ENCODE assay signal across 11 cellular contexts in the genomic region with DNA sequence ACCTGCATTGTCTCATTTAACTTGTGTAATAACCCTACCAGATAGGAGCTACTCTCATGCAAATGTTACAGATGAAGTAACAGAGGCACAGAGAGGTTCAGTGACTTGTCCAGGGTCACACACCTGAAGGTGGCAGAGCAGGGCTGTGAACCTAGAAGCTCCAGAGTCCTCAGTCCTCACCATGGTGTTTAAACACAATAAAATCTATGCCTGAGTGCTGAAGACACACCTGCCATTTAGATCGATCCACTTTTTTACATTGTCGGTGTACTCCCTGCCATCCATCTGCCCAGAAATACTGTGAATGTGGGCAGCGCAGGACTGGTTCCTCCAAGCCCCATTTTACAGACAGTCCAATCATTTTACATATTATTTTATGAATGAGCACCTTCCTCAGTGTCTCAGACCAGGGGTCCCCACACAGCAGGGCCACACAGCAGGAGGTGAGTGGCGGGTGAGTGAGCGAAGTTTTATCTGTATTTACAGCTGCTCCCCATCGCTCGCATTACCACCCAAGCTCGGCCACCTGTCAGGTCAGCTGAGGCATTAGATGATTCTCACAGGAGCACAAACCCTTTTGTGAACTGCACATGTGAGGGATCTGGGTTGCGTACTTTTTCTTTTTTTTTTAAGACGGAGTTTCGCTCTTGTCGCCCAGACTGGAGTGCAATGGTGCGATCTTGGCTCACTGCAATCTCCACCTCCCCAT. TPM values are rescaled to one million over a fixed set of nuclear protein-coding genes. Genes with fewer than 3 reads are reported as not detected.
A peak's percentile ranks its signal among the peaks of the same experiment; 100 is the strongest.
DNase-seq lines count a peak whose midpoint lies in the region; ATAC-seq and TF ChIP-seq lines count a peak whose summit lies in the region.
"Had no signal": no experiment of that assay in that cellular context is flagged by ENCODE, and none has a peak within 500 bp of the region (broad histone marks: within the 10 kb centered on the region; RNA-seq: fewer than 3 reads in every experiment).

No MANE protein-coding gene starts in this region.

- H3K4ac ChIP-seq in mesendoderm (ENCODE audit: low read depth, low read length), result no peak overlapping the region

- ATAC-seq in right cardiac atrium (no peak), upper lobe of right lung (no peak), GM19324 (IDR thresholded peaks at IDR 0.05; ENCODE audit: low FRiP score, unreplicated experiment) (no peak)
- ATAC-seq in activated naive CD8-positive, alpha-beta T cell treated with anti-CD3 and anti-CD28 coated beads, Interleukin-2, amount 50 U/mL, for 24 hours, result no peak

- peak overlapping the region; percentile 96 for H3K4me3 Mint-ChIP-seq in activated naive CD8-positive, alpha-beta T cell treated with anti-CD3 and anti-CD28 coated beads, Interleukin-2, amount 50 U/mL, for 24 hours

- peaks cover 28% of the 10 kb centered on the region for H3K79me1 ChIP-seq in mesendoderm (ENCODE audit: low read length)

- H3K18ac ChIP-seq in mesendoderm (ENCODE audit: low read length), result no peak overlapping the region

- H4K8ac ChIP-seq in mesendoderm (ENCODE audit: low read depth, low read length), result no peak overlapping the region

- H3K9me3 Mint-ChIP-seq in activated naive CD8-positive, alpha-beta T cell treated with anti-CD3 and anti-CD28 coated beads, Interleukin-2, amount 50 U/mL, for 24 hours, result no peaks in the 10 kb centered on the region

- no peak overlapping the region for H2AK5ac ChIP-seq in mesendoderm (ENCODE audit: low read length)

- H3K9ac ChIP-seq in mesendoderm (ENCODE audit: low read length), result no peak overlapping the region

- intact Hi-C loops in right cardiac atrium (cut with DNase I), result loop anchor here in 2 of 4 donors (10.0 kb wide), 2 partner anchors 65 to 85 kb away; no protein-coding TSS in a partner anchor
- intact Hi-C loops in upper lobe of right lung (cut with DNase I), result no loop called here

- peaks cover 52% of the 10 kb centered on the region for H3K79me2 ChIP-seq in mesendoderm (ENCODE audit: control insufficient read depth, insufficient read depth, low read length)

- no peaks in the 10 kb centered on the region for H3K9me3 ChIP-seq in cardiac muscle cell (ENCODE audit: low read depth)
- H3K9me3 ChIP-seq in right cardiac atrium (ENCODE audit: control insufficient read depth, low read length), result no peaks in the 10 kb centered on the region
- H3K9me3 ChIP-seq in upper lobe of right lung, result no peaks in the 10 kb centered on the region

- H3K36me3 ChIP-seq in cardiac muscle cell, result no peaks in the 10 kb centered on the region
- H3K36me3 ChIP-seq in mesendoderm (ENCODE audit: control insufficient read depth, insufficient read depth, low read length), result no peaks in the 10 kb centered on the region
- H3K36me3 ChIP-seq in upper lobe of right lung, result peaks cover 6% of the 10 kb centered on the region

- H3K23ac ChIP-seq in mesendoderm (ENCODE audit: low read length), result no peak overlapping the region

- H3K36me3 Mint-ChIP-seq in activated naive CD8-positive, alpha-beta T cell treated with anti-CD3 and anti-CD28 coated beads, Interleukin-2, amount 50 U/mL, for 24 hours (ENCODE audit: low read depth), result peaks cover 85% of the 10 kb centered on the region

- H3K27ac Mint-ChIP-seq in activated naive CD8-positive, alpha-beta T cell treated with anti-CD3 and anti-CD28 coated beads, Interleukin-2, amount 50 U/mL, for 24 hours, result peak overlapping the region; percentile 95

- WGBS in right cardiac atrium, result 91% methylated on average over 13 of the region's 13 CpGs
- no CpG with 5 or more reads among the region's 13 CpGs for WGBS in mesendoderm (ENCODE audit: extremely low coverage, insufficient coverage, low lambda C conversion rate)

- H3K27me3 Mint-ChIP-seq in activated naive CD8-positive, alpha-beta T cell treated with anti-CD3 and anti-CD28 coated beads, Interleukin-2, amount 50 U/mL, for 24 hours, result no peaks in the 10 kb centered on the region

- H3K4me1 ChIP-seq in cardiac muscle cell (ENCODE audit: low read depth), result peaks cover 18% of the 10 kb centered on the region
- H3K4me1 ChIP-seq in right cardiac atrium (ENCODE audit: control insufficient read depth, insufficient read depth, low read length), result peaks cover 22% of the 10 kb centered on the region
- peaks cover 15% of the 10 kb centered on the region for H3K4me1 ChIP-seq in mesendoderm (ENCODE audit: control insufficient read depth, low read depth, low read length)
- peaks cover 93% of the 10 kb centered on the region for H3K4me1 ChIP-seq in upper lobe of right lung

- peaks cover 91% of the 10 kb centered on the region for H3K4me1 Mint-ChIP-seq in activated naive CD8-positive, alpha-beta T cell treated with anti-CD3 and anti-CD28 coated beads, Interleukin-2, amount 50 U/mL, for 24 hours

- DNase-seq in cardiac muscle cell (ENCODE audit: low read depth in 1 of 2, low spot score in 1 of 2) (no peak), right cardiac atrium (no peak), mesendoderm (no peak), upper lobe of right lung (no peak), activated gamma-delta T cell treated with Interleukin-2 at 50 U/mL for 16 hours (no peak), NCI-H524 treated with DMSO at 0.1 percent for 48 hours (lab: John Stamatoyannopoulos, UW) (no peak)
- no peak for DNase-seq in activated naive CD8-positive, alpha-beta T cell treated with anti-CD3 and anti-CD28 coated beads, Interleukin-2, amount 50 U/mL, for 24 hours
- DNase-seq: H7, NCI-H187 had no signal

- no peak overlapping the region for H2BK120ac ChIP-seq in mesendoderm (ENCODE audit: low read depth, low read length)

- H3K27ac ChIP-seq in cardiac muscle cell (peak overlapping the region; percentile 21), right cardiac atrium (ENCODE audit: low read length) (no peak overlapping the region), mesendoderm (ENCODE audit: low read depth, low read length) (no peak overlapping the region), upper lobe of right lung (peak overlapping the region; percentile 99)

- H3K4me3 ChIP-seq in cardiac muscle cell (no peak overlapping the region), right cardiac atrium (ENCODE audit: low read length) (no peak overlapping the region), mesendoderm (ENCODE audit: low read length) (no peak overlapping the region), upper lobe of right lung (no peak overlapping the region)
- H3K4me3 ChIP-seq: smooth muscle cell had no signal

- no peak overlapping the region for H2BK15ac ChIP-seq in mesendoderm (replicated peaks; ENCODE audit: low read depth)

- H3K4me2 ChIP-seq in mesendoderm (ENCODE audit: low read length), result no peak overlapping the region

- no peak overlapping the region for H2BK5ac ChIP-seq in mesendoderm (ENCODE audit: low read length)

- H3K27me3 ChIP-seq in cardiac muscle cell, result no peaks in the 10 kb centered on the region
- no peaks in the 10 kb centered on the region for H3K27me3 ChIP-seq in right cardiac atrium (ENCODE audit: control insufficient read depth, insufficient read depth)
- no peaks in the 10 kb centered on the region for H3K27me3 ChIP-seq in mesendoderm (ENCODE audit: insufficient read depth, low read length, poor library complexity)
- no peaks in the 10 kb centered on the region for H3K27me3 ChIP-seq in upper lobe of right lung

- H4K5ac ChIP-seq in mesendoderm (ENCODE audit: low read length), result no peak overlapping the region

- peak overlapping the region; percentile 57 for H3K56ac ChIP-seq in mesendoderm (ENCODE audit: low read length)

- TF ChIP-seq CTCF in cardiac muscle cell (IDR thresholded peaks at IDR 0.05; ENCODE audit: low read depth, low read length), result no peak
- TF ChIP-seq CTCF in upper lobe of right lung (IDR thresholded peaks at IDR 0.05), result no peak

RNA-seq across cellular contexts. Expression of a gene that starts 5.6 kb away (rescaled TPM):
- total RNA-seq in cardiac muscle cell (30.9 and 66.1 TPM in 2 replicates), right cardiac atrium (10 to 100 TPM; 19.9 to 51.0 (median 25.7) TPM), upper lobe of right lung (153 TPM)
- polyA plus RNA-seq in cardiac muscle cell (38.1 and 69.1 TPM in 2 replicates), right cardiac atrium (12.3 TPM)
- polyA plus RNA-seq in mesendoderm (2013, experiment 1 of 2), result 20.4 TPM
- polyA plus RNA-seq in mesendoderm (2013, experiment 2 of 2), result 19.9 TPM

RNA-seq across cellular contexts. Expression of a gene that starts 50.8 kb away (rescaled TPM):
- 14.2 and 28.2 TPM in 2 replicates for total RNA-seq in cardiac muscle cell
- 23.4 and 65.8 TPM in 2 replicates for polyA plus RNA-seq in cardiac muscle cell
- total RNA-seq in right cardiac atrium, result 10 to 100 TPM; 27.3 to 36.8 (median 29.3) TPM
- 40.1 TPM for polyA plus RNA-seq in right cardiac atrium
- 28.5 TPM for polyA plus RNA-seq in mesendoderm (2013, experiment 1 of 2)
- polyA plus RNA-seq in mesendoderm (2013, experiment 2 of 2), result 28.2 TPM
- 49.2 TPM for total RNA-seq in upper lobe of right lung

Comparison
In these comparisons a context has a peak if more than half of its experiments do, and no peak if none do; other contexts are left out.
1. H3K27ac ChIP-seq: peak in cardiac muscle cell (single experiment) and upper lobe of right lung (single experiment); none in right cardiac atrium (single experiment) and mesendoderm (single experiment).